Comparison of ENCODE assay signal across 9 cellular contexts in the genomic region with DNA sequence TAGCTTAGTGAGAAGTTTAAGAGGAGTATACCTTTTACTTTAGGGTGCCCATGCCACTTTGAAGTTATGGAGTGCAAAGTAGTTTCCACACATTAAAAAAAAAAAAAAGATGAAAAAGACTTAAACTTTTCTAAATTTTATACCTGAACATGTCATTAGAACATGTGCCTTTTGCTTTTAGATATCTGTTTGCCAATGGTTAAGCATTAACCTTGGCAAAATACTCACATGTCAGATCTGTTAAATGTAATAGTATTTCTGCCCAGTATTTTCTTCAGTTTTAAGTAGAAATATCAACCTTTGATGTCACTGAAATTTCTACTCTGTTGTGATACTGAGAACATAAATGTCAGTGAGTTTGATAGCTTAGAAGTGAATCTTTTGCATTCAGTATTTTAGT. TPM values are rescaled to one million over a fixed set of nuclear protein-coding genes. Genes with fewer than 3 reads are reported as not detected.
A peak's percentile ranks its signal among the peaks of the same experiment; 100 is the strongest.
DNase-seq lines count a peak whose midpoint lies in the region; ATAC-seq and TF ChIP-seq lines count a peak whose summit lies in the region.
"Had no signal": no experiment of that assay in that cellular context is flagged by ENCODE, and none has a peak within 500 bp of the region (broad histone marks: within the 10 kb centered on the region; RNA-seq: fewer than 3 reads in every experiment).

No MANE protein-coding gene starts in this region.

- H3K27me3 Mint-ChIP-seq in MCF 10A (ENCODE audit: insufficient read depth, unreplicated experiment) (no peaks in the 10 kb centered on the region), WTC11 (ENCODE audit: low read depth) (no peaks in the 10 kb centered on the region), immature natural killer cell (ENCODE audit: low read depth in 3 of 3) (peaks cover 0 to 2% (median 0%) of the 10 kb centered on the region in 3 donors)

- TF ChIP-seq EP300 in suprapubic skin (IDR thresholded peaks at IDR 0.05), result no peak

- H3K4me1 ChIP-seq in breast epithelium (peaks cover 0 to 9% of the 10 kb centered on the region in 2 donors), iPS-20b (ENCODE audit: insufficient read depth, low read length) (peaks cover 55% of the 10 kb centered on the region), suprapubic skin (peaks cover 56% of the 10 kb centered on the region)

- BruUV-seq in MCF 10A (replicated peaks; lab: Mats Ljungman, UMichigan), result no TSS peak

- DNase-seq in MCF 10A (ENCODE audit: unreplicated experiment), result no peak
- no peak for DNase-seq in breast epithelium (ENCODE audit: low spot score in 2 of 2)
- DNase-seq in WTC11 (ENCODE audit: low spot score), result no peak
- DNase-seq in suprapubic skin (ENCODE audit: low spot score in 2 of 2), result no peak
- no peak for DNase-seq in activated CD8-positive, alpha-beta memory T cell treated with anti-CD3 and anti-CD28 coated beads for 24 hours
- DNase-seq in immature natural killer cell, result no peak

- H3K9me3 Mint-ChIP-seq in MCF 10A (ENCODE audit: unreplicated experiment) (no peaks in the 10 kb centered on the region), WTC11 (no peaks in the 10 kb centered on the region), immature natural killer cell (no peaks in the 10 kb centered on the region)
- H3K9me3 Mint-ChIP-seq: nephron had no signal

- no peak overlapping the region for H3K27ac ChIP-seq in breast epithelium
- H3K27ac ChIP-seq in iPS-20b (ENCODE audit: low read length), result no peak overlapping the region
- H3K27ac ChIP-seq in suprapubic skin, result no peak overlapping the region

- POLR2A ChIA-PET in MCF 10A (lab: Yijun Ruan, JAX), result interaction anchor here (0.8 to 6.0 kb wide), 13 partner anchors 9 to 1634 kb away, joined by 3 to 174 read pairs (median 4); a partner anchor contains a TSS
- POLR2A ChIA-PET in WTC11 (lab: Charles Lee), result interaction anchor here (0.7 to 1.8 kb wide), 4 partner anchors 12 to 722 kb away, joined by 3 to 7 read pairs (median 4); a partner anchor contains a TSS

- H3K9ac ChIP-seq in iPS-20b (ENCODE audit: low read depth, low read length), result peak overlapping the region; percentile 35; the same call in 1 of the 2 replicates

- H3K4me1 Mint-ChIP-seq in MCF 10A (ENCODE audit: insufficient read depth, unreplicated experiment) (peaks cover 26% of the 10 kb centered on the region), WTC11 (peaks cover 79% of the 10 kb centered on the region), immature natural killer cell (peaks cover 59 to 91% of the 10 kb centered on the region in 2 donors)

- CTCF ChIA-PET in MCF 10A (lab: Yijun Ruan, JAX), result interaction anchor here (0.7 to 1.4 kb wide), 2 partner anchors 9 kb away, joined by 3 to 6 read pairs; no protein-coding TSS in a partner anchor
- CTCF ChIA-PET in WTC11 (lab: Charles Lee), result interaction anchor here (1.1 to 2.2 kb wide), 5 partner anchors 9 to 148 kb away, joined by 3 to 6 read pairs (median 3); a partner anchor contains a TSS

- intact Hi-C loops in MCF 10A (cut with micrococcal nuclease), result loop anchor here (5.0 kb wide), 1 partner anchor 36 kb away; no protein-coding TSS in a partner anchor
- intact Hi-C loops in breast epithelium (cut with DNase I; ENCODE audit: low total_unique reads), result no loop called here

- TF ChIP-seq POLR2A in breast epithelium (IDR thresholded peaks at IDR 0.05) (no peak), suprapubic skin (IDR thresholded peaks at IDR 0.05) (no peak)

- H3K27ac Mint-ChIP-seq in MCF 10A (ENCODE audit: low read depth, unreplicated experiment) (peak overlapping the region; percentile 22), WTC11 (peak overlapping the region; percentile 77), immature natural killer cell (no peak overlapping the region)

- H3K4me3 ChIP-seq in breast epithelium (no peak overlapping the region), iPS-20b (ENCODE audit: low read length) (peak overlapping the region; percentile 69; the same call in 1 of the 2 replicates), suprapubic skin (peak overlapping the region; percentile 37)

- H3K4me3 Mint-ChIP-seq in MCF 10A (ENCODE audit: unreplicated experiment) (peak overlapping the region; percentile 82), WTC11 (peak overlapping the region; percentile 80), immature natural killer cell (no peak overlapping the region)

- H3K9me3 ChIP-seq in breast epithelium, result no peaks in the 10 kb centered on the region
- H3K9me3 ChIP-seq in iPS-20b (ENCODE audit: insufficient read depth, low read depth, low read length), result no peaks in the 10 kb centered on the region
- no peaks in the 10 kb centered on the region for H3K9me3 ChIP-seq in suprapubic skin

- H3K36me3 Mint-ChIP-seq in MCF 10A (ENCODE audit: insufficient read depth, unreplicated experiment) (peaks cover 7% of the 10 kb centered on the region), WTC11 (no peaks in the 10 kb centered on the region), immature natural killer cell (no peaks in the 10 kb centered on the region)

- H3K27me3 ChIP-seq in breast epithelium (no peaks in the 10 kb centered on the region), iPS-20b (ENCODE audit: insufficient read depth, low read length) (no peaks in the 10 kb centered on the region), suprapubic skin (no peaks in the 10 kb centered on the region)

- ATAC-seq in WTC11 (no peak), GM18909 (IDR thresholded peaks at IDR 0.05; ENCODE audit: poor library complexity, unreplicated experiment) (no peak)

- TF ChIP-seq CTCF in MCF 10A (IDR thresholded peaks at IDR 0.05; ENCODE audit: unreplicated experiment) (no peak), breast epithelium (IDR thresholded peaks at IDR 0.05) (no peak), WTC11 (IDR thresholded peaks at IDR 0.05) (no peak), suprapubic skin (IDR thresholded peaks at IDR 0.05) (no peak)

- no peaks in the 10 kb centered on the region for H3K36me3 ChIP-seq in breast epithelium
- no peaks in the 10 kb centered on the region for H3K36me3 ChIP-seq in iPS-20b (ENCODE audit: insufficient read depth, low read depth, low read length)
- no peaks in the 10 kb centered on the region for H3K36me3 ChIP-seq in suprapubic skin

TF ChIP-seq in WTC11, 78 proteins besides CTCF, POLR2A, EP300 and RAD21:
- TF ChIP-seq CBFB (CRISPR knock-in tag; IDR thresholded peaks at IDR 0.05; ENCODE audit: low read depth) (no peak), ATF1 (CRISPR knock-in tag; IDR thresholded peaks at IDR 0.05) (no peak), KAT7 (CRISPR knock-in tag; IDR thresholded peaks at IDR 0.05; ENCODE audit: borderline replicate concordance) (no peak), GTF2I (CRISPR knock-in tag; conservative IDR thresholded peaks at IDR 0.05) (no peak), ZNF138 (CRISPR knock-in tag; conservative IDR thresholded peaks at IDR 0.05) (no peak), ZNF232 (CRISPR knock-in tag; IDR thresholded peaks at IDR 0.05) (no peak), ZNF671 (CRISPR knock-in tag; IDR thresholded peaks at IDR 0.05) (no peak), NR1H2 (CRISPR knock-in tag; IDR thresholded peaks at IDR 0.05) (no peak)
- TF ChIP-seq, protein P1, sequence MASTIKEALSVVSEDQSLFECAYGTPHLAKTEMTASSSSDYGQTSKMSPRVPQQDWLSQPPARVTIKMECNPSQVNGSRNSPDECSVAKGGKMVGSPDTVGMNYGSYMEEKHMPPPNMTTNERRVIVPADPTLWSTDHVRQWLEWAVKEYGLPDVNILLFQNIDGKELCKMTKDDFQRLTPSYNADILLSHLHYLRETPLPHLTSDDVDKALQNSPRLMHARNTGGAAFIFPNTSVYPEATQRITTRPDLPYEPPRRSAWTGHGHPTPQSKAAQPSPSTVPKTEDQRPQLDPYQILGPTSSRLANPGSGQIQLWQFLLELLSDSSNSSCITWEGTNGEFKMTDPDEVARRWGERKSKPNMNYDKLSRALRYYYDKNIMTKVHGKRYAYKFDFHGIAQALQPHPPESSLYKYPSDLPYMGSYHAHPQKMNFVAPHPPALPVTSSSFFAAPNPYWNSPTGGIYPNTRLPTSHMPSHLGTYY (CRISPR knock-in tag; IDR thresholded peaks at IDR 0.05), result no peak
- TF ChIP-seq, protein P2, sequence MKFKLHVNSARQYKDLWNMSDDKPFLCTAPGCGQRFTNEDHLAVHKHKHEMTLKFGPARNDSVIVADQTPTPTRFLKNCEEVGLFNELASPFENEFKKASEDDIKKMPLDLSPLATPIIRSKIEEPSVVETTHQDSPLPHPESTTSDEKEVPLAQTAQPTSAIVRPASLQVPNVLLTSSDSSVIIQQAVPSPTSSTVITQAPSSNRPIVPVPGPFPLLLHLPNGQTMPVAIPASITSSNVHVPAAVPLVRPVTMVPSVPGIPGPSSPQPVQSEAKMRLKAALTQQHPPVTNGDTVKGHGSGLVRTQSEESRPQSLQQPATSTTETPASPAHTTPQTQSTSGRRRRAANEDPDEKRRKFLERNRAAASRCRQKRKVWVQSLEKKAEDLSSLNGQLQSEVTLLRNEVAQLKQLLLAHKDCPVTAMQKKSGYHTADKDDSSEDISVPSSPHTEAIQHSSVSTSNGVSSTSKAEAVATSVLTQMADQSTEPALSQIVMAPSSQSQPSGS (CRISPR knock-in tag; IDR thresholded peaks at IDR 0.05; ENCODE audit: borderline replicate concordance, low read depth), result no peak
- TF ChIP-seq, protein P3, sequence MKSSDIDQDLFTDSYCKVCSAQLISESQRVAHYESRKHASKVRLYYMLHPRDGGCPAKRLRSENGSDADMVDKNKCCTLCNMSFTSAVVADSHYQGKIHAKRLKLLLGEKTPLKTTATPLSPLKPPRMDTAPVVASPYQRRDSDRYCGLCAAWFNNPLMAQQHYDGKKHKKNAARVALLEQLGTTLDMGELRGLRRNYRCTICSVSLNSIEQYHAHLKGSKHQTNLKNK (CRISPR knock-in tag; IDR thresholded peaks at IDR 0.05), result no peak

RNA-seq across cellular contexts. Expression of a gene that starts 12.2 kb away (rescaled TPM):
- total RNA-seq in MCF 10A (2022), result 57.6 and 59.5 TPM in 2 replicates
- 100 to 1,000 TPM; 141 to 193 (median 159) TPM for total RNA-seq in breast epithelium
- total RNA-seq in WTC11 (2021), result 108 to 119 TPM (median 114 TPM) in 3 replicates
- 100 to 1,000 TPM in 1 of 4 donors, 10 to 100 TPM in 3; 47.9 to 107 (median 80.9) TPM for total RNA-seq in suprapubic skin
- polyA plus RNA-seq in immature natural killer cell, result 100 to 1,000 TPM; 136 to 143 (median 136) TPM

Comparison
In these comparisons a context has a peak if more than half of its experiments do, and no peak if none do; other contexts are left out.
1. H3K27ac Mint-ChIP-seq: peak in MCF 10A (single experiment) and WTC11 (single experiment); none in immature natural killer cell (0 of 6).
2. H3K4me3 Mint-ChIP-seq: peak in MCF 10A (single experiment) and WTC11 (single experiment); none in immature natural killer cell (0 of 5).
3. H3K4me3 ChIP-seq: peak in iPS-20b (single experiment) and suprapubic skin (single experiment); none in breast epithelium (0 of 3).